Comparison of ENCODE assay signal across 2 cellular contexts in genomic region chr2:238425505-238425978, GRCh38.
TF ChIP-seq lines count a peak whose summit lies in the region.

No MANE protein-coding gene starts in this region.

TF ChIP-seq in A549, 52 proteins besides CTCF, POLR2A, EP300 and RAD21 (continued from another document):
- no peak for TF ChIP-seq ATOH8 (CRISPR knock-in tag; IDR thresholded peaks at IDR 0.05; ENCODE audit: low read depth)
- no peak for TF ChIP-seq MAFK (IDR thresholded peaks at IDR 0.05; ENCODE audit: partially characterized antibody)
- no peak for TF ChIP-seq HOXA7 (CRISPR knock-in tag; IDR thresholded peaks at IDR 0.05)
- TF ChIP-seq ESRRA (IDR thresholded peaks at IDR 0.05; ENCODE audit: borderline replicate concordance, low read length): no peak
- TF ChIP-seq MAZ (IDR thresholded peaks at IDR 0.05; ENCODE audit: borderline replicate concordance, low read depth, low read length): no peak
- TF ChIP-seq RARB (CRISPR knock-in tag; IDR thresholded peaks at IDR 0.05): no peak
- TF ChIP-seq E2F6 (IDR thresholded peaks at IDR 0.05; ENCODE audit: borderline replicate concordance, low read depth): no peak
- TF ChIP-seq JUN (IDR thresholded peaks at IDR 0.05): no peak
- no peak for TF ChIP-seq POLR2AphosphoS2 (conservative IDR thresholded peaks at IDR 0.05; ENCODE audit: low read length)
- TF ChIP-seq ELK1 (IDR thresholded peaks at IDR 0.05; ENCODE audit: low read depth, low read length): no peak
- TF ChIP-seq SMC3 (IDR thresholded peaks at IDR 0.05): no peak
- no peak for TF ChIP-seq KDM1A (IDR thresholded peaks at IDR 0.05; ENCODE audit: low read depth)
- TF ChIP-seq RCOR1 (IDR thresholded peaks at IDR 0.05; ENCODE audit: low read depth, low read length): no peak
- no peak for TF ChIP-seq SREBF2 (IDR thresholded peaks at IDR 0.05)
- no peak for TF ChIP-seq FOSL2 (IDR thresholded peaks at IDR 0.05)
- no peak for TF ChIP-seq FOSL2 (CRISPR knock-in tag; IDR thresholded peaks at IDR 0.05)
- TF ChIP-seq JUNB (IDR thresholded peaks at IDR 0.05): no peak

TF ChIP-seq in GM23338, 12 proteins besides CTCF, POLR2A, EP300 and RAD21 (continued from another document):
- TF ChIP-seq ZNF462 (CRISPR knock-in tag; IDR thresholded peaks at IDR 0.05) (no peak), ZNF114 (CRISPR knock-in tag; IDR thresholded peaks at IDR 0.05) (no peak), NANOG (IDR thresholded peaks at IDR 0.05; ENCODE audit: borderline replicate concordance) (no peak), EZH2 (IDR thresholded peaks at IDR 0.05; ENCODE audit: low read depth, unreplicated experiment) (no peak), ZNF331 (CRISPR knock-in tag; IDR thresholded peaks at IDR 0.05; ENCODE audit: low read depth) (no peak), ETS1 (IDR thresholded peaks at IDR 0.05) (no peak), JUNB (IDR thresholded peaks at IDR 0.05; ENCODE audit: unreplicated experiment) (no peak), CREB1 (CRISPR knock-in tag; IDR thresholded peaks at IDR 0.05; ENCODE audit: low read depth) (no peak), STAT1 (IDR thresholded peaks at IDR 0.05; ENCODE audit: unreplicated experiment) (no peak), REST (IDR thresholded peaks at IDR 0.05; ENCODE audit: unreplicated experiment) (no peak)
